25 cellular contexts compared by ENCODE assay signal in genomic region chr20:20529597-20529996, GRCh38.
"Had no signal": no experiment of that assay in that cellular context is flagged by ENCODE, and none has a peak within 500 bp of the region (broad histone marks: within the 10 kb centered on the region; RNA-seq: fewer than 3 reads in every experiment).

No MANE protein-coding gene starts in this region.

- H3K4me1 Mint-ChIP-seq: activated CD4-positive, alpha-beta T cell treated with anti-CD3 and anti-CD28 coated beads for 36 hours; activated CD8-positive, alpha-beta memory T cell treated with anti-CD3 and anti-CD28 coated beads, Interleukin-2, amount 10 ng/mL, durations not matched to agents 7 days and 5 days; activated naive CD4-positive, alpha-beta T cell treated with anti-CD3 and anti-CD28 coated beads, Interleukin-2, amount 10 ng/mL, durations not matched to agents 7 days and 5 days had no signal

- ATAC-seq: activated CD4-positive, alpha-beta T cell treated with anti-CD3 and anti-CD28 coated beads for 36 hours; activated CD8-positive, alpha-beta memory T cell treated with anti-CD3 and anti-CD28 coated beads, Interleukin-2, amount 10 ng/mL, durations not matched to agents 7 days and 5 days; activated CD8-positive, alpha-beta T cell treated with anti-CD3 and anti-CD28 coated beads, Interleukin-2, amount 10 ng/mL, durations not matched to agents 7 days and 5 days; gastroesophageal sphincter had no signal

- DNase-seq: activated CD4-positive, alpha-beta memory T cell treated with anti-CD3 and anti-CD28 coated beads for 36 hours; activated CD4-positive, alpha-beta T cell treated with anti-CD3 and anti-CD28 coated beads for 36 hours; activated CD4-positive, alpha-beta T cell treated with anti-CD3 and anti-CD28 coated beads, Interleukin-2, amount 10 ng/mL, durations not matched to agents 24 days and 14 days; activated CD4-positive, CD25-positive, alpha-beta regulatory T cell; activated CD4-positive, CD25-positive, alpha-beta regulatory T cell treated with anti-CD3 and anti-CD28 coated beads, Interleukin-2, amount 50 U/mL, for 72 hours; activated CD8-positive, alpha-beta memory T cell treated with anti-CD3 and anti-CD28 coated beads, Interleukin-2, amount 10 ng/mL, durations not matched to agents 7 days and 5 days; activated CD8-positive, alpha-beta memory T cell treated with anti-CD3 and anti-CD28 coated beads, Interleukin-2, amount 50 U/mL, for 4 hours; activated CD8-positive, alpha-beta T cell treated with anti-CD3 and anti-CD28 coated beads, Interleukin-2, amount 10 ng/mL, durations not matched to agents 7 days and 5 days; activated effector memory CD4-positive, alpha-beta T cell treated with anti-CD3 and anti-CD28 coated beads, Interleukin-2, amount 50 U/mL, for 16 hours; activated naive CD4-positive, alpha-beta T cell treated with anti-CD3 and anti-CD28 coated beads, Interleukin-2, amount 10 ng/mL, durations not matched to agents 7 days and 5 days; activated T-cell treated with anti-CD3 and anti-CD28 coated beads, Interleukin-2, amount 50 U/mL, for 1 hour; activated T-cell treated with anti-CD3 and anti-CD28 coated beads, Interleukin-2, amount 50 U/mL, for 48 hours; central memory CD4-positive, alpha-beta T cell; cerebellar nuclear complex; colonic mucosa; effector CD8-positive, alpha-beta T cell; esophagus squamous epithelium; foreskin melanocyte; heart right ventricle; T-helper 2 cell had no signal

- H3K4me3 Mint-ChIP-seq: activated CD4-positive, alpha-beta memory T cell treated with anti-CD3 and anti-CD28 coated beads for 36 hours; activated CD4-positive, alpha-beta T cell treated with anti-CD3 and anti-CD28 coated beads for 36 hours; activated CD4-positive, alpha-beta T cell treated with anti-CD3 and anti-CD28 coated beads, Interleukin-2, amount 10 ng/mL, durations not matched to agents 24 days and 14 days; activated CD8-positive, alpha-beta memory T cell treated with anti-CD3 and anti-CD28 coated beads, Interleukin-2, amount 10 ng/mL, durations not matched to agents 7 days and 5 days; activated CD8-positive, alpha-beta T cell treated with anti-CD3 and anti-CD28 coated beads, Interleukin-2, amount 10 ng/mL, durations not matched to agents 7 days and 5 days; activated naive CD4-positive, alpha-beta T cell treated with anti-CD3 and anti-CD28 coated beads, Interleukin-2, amount 10 ng/mL, durations not matched to agents 7 days and 5 days; activated naive CD8-positive, alpha-beta T cell; activated T-helper 1 cell treated with anti-CD3 and anti-CD28 coated beads, Interleukin-12 subunit alpha, Interleukin-12 subunit beta, Interleukin-2, Interleukin-4 antibody, amounts not matched to agents 30 ng/mL and 10 ng/mL and 1 ng/mL, durations not matched to agents 14 hours and 24 hours and 36 hours; brain had no signal

- H3K27me3 Mint-ChIP-seq: activated CD4-positive, alpha-beta memory T cell treated with anti-CD3 and anti-CD28 coated beads for 36 hours; activated CD4-positive, alpha-beta T cell treated with anti-CD3 and anti-CD28 coated beads for 36 hours; activated CD4-positive, alpha-beta T cell treated with anti-CD3 and anti-CD28 coated beads, Interleukin-2, amount 10 ng/mL, durations not matched to agents 24 days and 14 days; activated CD8-positive, alpha-beta memory T cell treated with anti-CD3 and anti-CD28 coated beads, Interleukin-2, amount 10 ng/mL, durations not matched to agents 7 days and 5 days; activated naive CD4-positive, alpha-beta T cell treated with anti-CD3 and anti-CD28 coated beads, Interleukin-2, amount 10 ng/mL, durations not matched to agents 7 days and 5 days; activated naive CD8-positive, alpha-beta T cell; brain had no signal

- H3K9me3 Mint-ChIP-seq: activated CD4-positive, alpha-beta memory T cell treated with anti-CD3 and anti-CD28 coated beads for 36 hours; activated CD4-positive, alpha-beta T cell treated with anti-CD3 and anti-CD28 coated beads, Interleukin-2, amount 10 ng/mL, durations not matched to agents 24 days and 14 days; activated naive CD4-positive, alpha-beta T cell treated with anti-CD3 and anti-CD28 coated beads, Interleukin-2, amount 10 ng/mL, durations not matched to agents 7 days and 5 days; activated T-helper 1 cell treated with anti-CD3 and anti-CD28 coated beads, Interleukin-12 subunit alpha, Interleukin-12 subunit beta, Interleukin-2, Interleukin-4 antibody, amounts not matched to agents 30 ng/mL and 10 ng/mL and 1 ng/mL, durations not matched to agents 14 hours and 24 hours and 36 hours; activated T-helper 2 cell treated with anti-CD3 and anti-CD28 coated beads, Interferon-gamma antibody, Interleukin-2, Interleukin-4, amounts not matched to agents 10 μg/mL and 5 μg/mL and 100 μg/mL, durations not matched to agents 14 hours and 24 hours and 36 hours; brain had no signal

- H3K27ac Mint-ChIP-seq: activated CD4-positive, alpha-beta memory T cell treated with anti-CD3 and anti-CD28 coated beads for 36 hours; activated CD4-positive, alpha-beta T cell treated with anti-CD3 and anti-CD28 coated beads for 36 hours; activated CD8-positive, alpha-beta memory T cell treated with anti-CD3 and anti-CD28 coated beads, Interleukin-2, amount 10 ng/mL, durations not matched to agents 7 days and 5 days; activated CD8-positive, alpha-beta T cell treated with anti-CD3 and anti-CD28 coated beads, Interleukin-2, amount 10 ng/mL, durations not matched to agents 7 days and 5 days; activated naive CD4-positive, alpha-beta T cell treated with anti-CD3 and anti-CD28 coated beads, Interleukin-2, amount 10 ng/mL, durations not matched to agents 7 days and 5 days; activated naive CD8-positive, alpha-beta T cell had no signal
